8 cellular contexts compared by ENCODE assay signal in genomic region chr3:51390186-51390585, GRCh38. TPM values are rescaled to one million over a fixed set of nuclear protein-coding genes. Genes with fewer than 3 reads are reported as not detected.
DNase-seq lines count a peak whose midpoint lies in the region; ATAC-seq and TF ChIP-seq lines count a peak whose summit lies in the region.

No MANE protein-coding gene starts in this region.

- ATAC-seq in left ventricle myocardium superior (no peak), body of pancreas (no peak), upper lobe of right lung (no peak)

- DNase-seq in cardiac septum (ENCODE audit: low spot score) (peak; percentile 43), left ventricle myocardium superior (no peak), body of pancreas (no peak), upper lobe of right lung (no peak), HAP-1 (ENCODE audit: low spot score in 2 of 2) (no peak), NCI-H187 (lab: John Stamatoyannopoulos, UW) (no peak), SJCRH30 (no peak)

- TF ChIP-seq POLR2A in body of pancreas (IDR thresholded peaks at IDR 0.05) = no peak

- H3K36me3 ChIP-seq in body of pancreas (replicated peaks in 1 of 2; ENCODE audit: insufficient read depth in 1 of 2, low read depth in 2 of 2) (peaks cover 0 to 2% of the 10 kb centered on the region in 2 donors), muscle layer of duodenum (ENCODE audit: control insufficient read depth in 1 of 2, insufficient read depth in 2 of 2, low read length in 2 of 2) (peaks cover 39 to 49% of the 10 kb centered on the region in 2 donors), upper lobe of right lung (peaks cover 52% of the 10 kb centered on the region), HAP-1 (replicated peaks) (peaks cover 79% of the 10 kb centered on the region), SJCRH30 (peaks cover 47% of the 10 kb centered on the region)

- H3K4me3 ChIP-seq in body of pancreas (no peak overlapping the region), muscle layer of duodenum (ENCODE audit: low read depth in 1 of 2, low read length in 2 of 2) (peak overlapping the region; percentile 45 to 68), upper lobe of right lung (peak overlapping the region; percentile 72), HAP-1 (no peak overlapping the region), SJCRH30 (no peak overlapping the region)

- no peak for TF ChIP-seq CTCF in body of pancreas (IDR thresholded peaks at IDR 0.05)
- TF ChIP-seq CTCF in upper lobe of right lung (IDR thresholded peaks at IDR 0.05) = no peak

- no peaks in the 10 kb centered on the region for H3K27me3 ChIP-seq in body of pancreas
- no peaks in the 10 kb centered on the region for H3K27me3 ChIP-seq in muscle layer of duodenum (ENCODE audit: low read depth, low read length)
- no peaks in the 10 kb centered on the region for H3K27me3 ChIP-seq in upper lobe of right lung
- no peaks in the 10 kb centered on the region for H3K27me3 ChIP-seq in HAP-1 (ENCODE audit: low read depth)
- H3K27me3 ChIP-seq in SJCRH30 = no peaks in the 10 kb centered on the region

- in situ Hi-C loops in HAP-1 (cut with MboI; ENCODE audit: low sequenced_read_pairs) = no loop called here

- H3K9me3 ChIP-seq in body of pancreas (no peaks in the 10 kb centered on the region), muscle layer of duodenum (ENCODE audit: control insufficient read depth in 1 of 2, low read length in 2 of 2) (no peaks in the 10 kb centered on the region), upper lobe of right lung (no peaks in the 10 kb centered on the region), HAP-1 (peaks cover 6% of the 10 kb centered on the region; the same call in 1 of the 2 replicates), SJCRH30 (replicated peaks) (no peaks in the 10 kb centered on the region)

- intact Hi-C loops in cardiac septum (cut with DNase I) = loop anchor here (2.0 to 5.0 kb wide), 3 partner anchors 109 to 823 kb away; partner anchors contain the start of genes C3orf18 and HEMK1
- intact Hi-C loops in left ventricle myocardium superior (cut with micrococcal nuclease) = no loop called here
- intact Hi-C loops in body of pancreas (cut with DNase I) = loop anchor here (10.0 kb wide), 1 partner anchor 285 kb away; the partner anchor contains the start of gene TEX264
- intact Hi-C loops in upper lobe of right lung (cut with DNase I) = no loop called here

- H3K27ac ChIP-seq in body of pancreas (peak overlapping the region; percentile 48 to 90 (median 71)), muscle layer of duodenum (ENCODE audit: low read length) (no peak overlapping the region), upper lobe of right lung (peak overlapping the region; percentile 81), SJCRH30 (no peak overlapping the region)

- peaks cover 85% of the 10 kb centered on the region for H3K4me1 ChIP-seq in body of pancreas
- peaks cover 30 to 67% of the 10 kb centered on the region in 2 donors for H3K4me1 ChIP-seq in muscle layer of duodenum (ENCODE audit: control insufficient read depth in 1 of 2, insufficient read depth in 2 of 2, low read length in 2 of 2)
- H3K4me1 ChIP-seq in upper lobe of right lung = peaks cover 58% of the 10 kb centered on the region
- peaks cover 14% of the 10 kb centered on the region for H3K4me1 ChIP-seq in HAP-1
- H3K4me1 ChIP-seq in SJCRH30 = peaks cover 8% of the 10 kb centered on the region

- WGBS in body of pancreas, 2 donors = 57% methylated on average over 7 of the region's 7 CpGs

RNA-seq across cellular contexts. Expression of gene RBM15B, which starts 0.9 kb away (rescaled TPM):
- total RNA-seq in cardiac septum (18.1 TPM), left ventricle myocardium superior (12.6 TPM), body of pancreas (10 to 100 TPM; 21.1 to 22.8 TPM), upper lobe of right lung (26.4 TPM)
- 32.9 and 33.6 TPM in 2 replicates for total RNA-seq in SJCRH30 (2014; rRNA removed; shearing (Covaris generic))

RNA-seq across cellular contexts. Expression of gene MANF, which starts 5.1 kb away (rescaled TPM):
- total RNA-seq in cardiac septum (77.6 TPM), left ventricle myocardium superior (46.2 TPM), body of pancreas (10 to 100 TPM; 25.4 to 35.6 TPM), upper lobe of right lung (80.3 TPM)
- 85.4 and 101 TPM in 2 replicates for total RNA-seq in SJCRH30 (2014; rRNA removed; shearing (Covaris generic))

Comparison
In these comparisons a context has a peak if more than half of its experiments do, and no peak if none do; other contexts are left out.
1. intact Hi-C loops: an anchor here in cardiac septum (2.0 to 5.0 kb wide) and body of pancreas (10.0 kb wide); none called in left ventricle myocardium superior and upper lobe of right lung.
2. H3K27ac ChIP-seq: peak in body of pancreas (4 of 4) and upper lobe of right lung (single experiment); none in muscle layer of duodenum (single experiment) and SJCRH30 (single experiment).
3. H3K4me3 ChIP-seq: peak in muscle layer of duodenum (2 of 2) and upper lobe of right lung (single experiment); none in body of pancreas (0 of 2), HAP-1 (single experiment) and SJCRH30 (single experiment).